17 cellular contexts compared by ENCODE assay signal in the genomic region with DNA sequence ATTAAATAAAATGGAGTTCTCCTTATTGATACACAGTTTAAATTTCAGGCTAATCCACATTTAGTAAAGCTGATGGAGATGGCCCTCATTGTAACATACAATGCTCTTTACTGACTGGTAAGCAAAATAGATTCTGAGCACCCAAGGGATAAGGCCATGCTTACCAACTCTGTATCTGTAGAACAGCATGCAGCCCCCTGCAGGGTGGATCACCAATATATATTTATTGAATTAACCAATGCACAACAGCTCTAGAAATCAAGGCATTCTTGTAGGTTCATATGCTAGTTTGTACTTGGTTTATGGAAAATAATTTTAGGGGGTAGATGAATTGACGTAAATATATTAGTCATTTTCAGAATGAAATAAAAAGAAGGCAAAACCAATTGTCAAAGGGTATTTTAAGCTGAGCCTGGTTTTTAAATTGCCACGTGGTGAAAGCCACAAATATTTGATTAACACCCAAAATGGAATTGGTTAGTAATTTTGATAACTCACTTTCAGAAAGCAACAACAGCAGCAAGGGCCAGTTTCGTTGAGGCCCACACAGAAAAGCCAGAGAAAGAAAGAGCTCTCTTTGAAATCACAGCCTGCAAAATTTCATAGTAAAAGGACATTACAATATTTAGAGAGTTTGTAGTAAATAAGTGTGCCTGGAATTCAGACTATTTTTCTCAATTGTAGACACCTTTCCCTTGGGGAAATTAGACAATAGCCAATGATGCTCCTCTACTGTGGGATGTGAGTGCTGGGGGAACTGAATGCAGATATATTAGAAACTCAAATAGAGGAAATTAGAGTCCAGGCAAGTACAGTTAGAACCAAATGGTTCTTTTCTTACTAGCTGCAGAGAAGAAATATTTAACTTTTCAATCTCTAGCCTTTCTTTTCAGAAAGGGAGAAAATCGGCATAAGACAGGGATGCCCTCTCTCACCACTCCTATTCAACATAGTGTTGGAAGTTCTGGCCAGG.
DNase-seq lines count a peak whose midpoint lies in the region; ATAC-seq and TF ChIP-seq lines count a peak whose summit lies in the region.
"Had no signal": no experiment of that assay in that cellular context is flagged by ENCODE, and none has a peak within 500 bp of the region (broad histone marks: within the 10 kb centered on the region; RNA-seq: fewer than 3 reads in every experiment).

No MANE protein-coding gene starts in this region.

- no peak for TF ChIP-seq POLR2A in sigmoid colon (IDR thresholded peaks at IDR 0.05)

- no peaks in the 10 kb centered on the region for H3K4me1 ChIP-seq in A673 (ENCODE audit: insufficient read depth, low read length, poor library complexity, severe bottlenecking)
- H3K4me1 ChIP-seq in sigmoid colon: no peaks in the 10 kb centered on the region
- H3K4me1 ChIP-seq: gastrocnemius medialis, testis had no signal

- no peak for DNase-seq in NK-92 (lab: John Stamatoyannopoulos, UW; ENCODE audit: unreplicated experiment)
- DNase-seq in A673 (ENCODE audit: low spot score): no peak
- no peak for DNase-seq in activated CD8-positive, alpha-beta memory T cell treated with anti-CD3 and anti-CD28 coated beads, Interleukin-2, amount 10 ng/mL, durations not matched to agents 7 days and 5 days
- DNase-seq in sigmoid colon: no peak
- DNase-seq: activated CD4-positive, alpha-beta memory T cell treated with anti-CD3 and anti-CD28 coated beads, Interleukin-2, amount 10 ng/mL, durations not matched to agents 7 days and 5 days; activated naive CD4-positive, alpha-beta T cell treated with anti-CD3 and anti-CD28 coated beads for 36 hours; brain microvascular endothelial cell; COR-L47; gastrocnemius medialis; mesendoderm; NCI-H1092; NCI-H510A; testis had no signal

- no peaks in the 10 kb centered on the region for H3K9me3 Mint-ChIP-seq in activated CD8-positive, alpha-beta memory T cell treated with anti-CD3 and anti-CD28 coated beads, Interleukin-2, amount 10 ng/mL, durations not matched to agents 7 days and 5 days (ENCODE audit: low read depth)
- H3K9me3 Mint-ChIP-seq: activated CD4-positive, alpha-beta memory T cell treated with anti-CD3 and anti-CD28 coated beads, Interleukin-2, amount 10 ng/mL, durations not matched to agents 7 days and 5 days; activated naive CD4-positive, alpha-beta T cell treated with anti-CD3 and anti-CD28 coated beads for 36 hours had no signal

- no peaks in the 10 kb centered on the region for H3K4me1 Mint-ChIP-seq in activated CD8-positive, alpha-beta memory T cell treated with anti-CD3 and anti-CD28 coated beads, Interleukin-2, amount 10 ng/mL, durations not matched to agents 7 days and 5 days
- H3K4me1 Mint-ChIP-seq: activated CD4-positive, alpha-beta memory T cell treated with anti-CD3 and anti-CD28 coated beads, Interleukin-2, amount 10 ng/mL, durations not matched to agents 7 days and 5 days had no signal

- TF ChIP-seq EP300 in sigmoid colon (IDR thresholded peaks at IDR 0.05): no peak

- TF ChIP-seq CTCF in A673 (conservative IDR thresholded peaks at IDR 0.05; ENCODE audit: low read depth, low read length) (no peak), sigmoid colon (IDR thresholded peaks at IDR 0.05) (no peak)

- intact Hi-C loops in A673 (cut with micrococcal nuclease; ENCODE audit: unreplicated experiment): loop anchor here (5.0 kb wide), 1 partner anchor 51 kb away; no protein-coding TSS in a partner anchor
- intact Hi-C loops in sigmoid colon (cut with DNase I): no loop called here

- H3K9me3 ChIP-seq in A673 (ENCODE audit: low read depth, low read length, poor library complexity, severe bottlenecking): no peaks in the 10 kb centered on the region
- no peaks in the 10 kb centered on the region for H3K9me3 ChIP-seq in sigmoid colon
- H3K9me3 ChIP-seq: gastrocnemius medialis, testis had no signal

- BruUV-seq in A673 (replicated peaks; lab: Mats Ljungman, UMichigan): no TSS peak

- ATAC-seq in GM19324 (IDR thresholded peaks at IDR 0.05; ENCODE audit: low FRiP score, unreplicated experiment): peak; percentile 39
- ATAC-seq in HG02610 (IDR thresholded peaks at IDR 0.05; ENCODE audit: unreplicated experiment): peak; percentile 68
- peak; percentile 64 for ATAC-seq in HG03135 (IDR thresholded peaks at IDR 0.05; ENCODE audit: unreplicated experiment)
- no peak for ATAC-seq in activated CD8-positive, alpha-beta memory T cell treated with anti-CD3 and anti-CD28 coated beads, Interleukin-2, amount 10 ng/mL, durations not matched to agents 7 days and 5 days
- ATAC-seq: gastrocnemius medialis had no signal

- H3K36me3 ChIP-seq in A673 (ENCODE audit: insufficient read depth, low read length, poor library complexity, severe bottlenecking) (no peaks in the 10 kb centered on the region), sigmoid colon (no peaks in the 10 kb centered on the region)
- H3K36me3 ChIP-seq: brain microvascular endothelial cell, gastrocnemius medialis had no signal

- no peaks in the 10 kb centered on the region for H3K36me3 Mint-ChIP-seq in activated CD8-positive, alpha-beta memory T cell treated with anti-CD3 and anti-CD28 coated beads, Interleukin-2, amount 10 ng/mL, durations not matched to agents 7 days and 5 days

- H3K4me3 Mint-ChIP-seq in activated CD8-positive, alpha-beta memory T cell treated with anti-CD3 and anti-CD28 coated beads, Interleukin-2, amount 10 ng/mL, durations not matched to agents 7 days and 5 days: no peak overlapping the region
- H3K4me3 Mint-ChIP-seq: activated CD4-positive, alpha-beta memory T cell treated with anti-CD3 and anti-CD28 coated beads, Interleukin-2, amount 10 ng/mL, durations not matched to agents 7 days and 5 days; activated naive CD4-positive, alpha-beta T cell treated with anti-CD3 and anti-CD28 coated beads for 36 hours had no signal

- 80 to 86% methylated on average over 4 of the region's 4 CpGs for WGBS in sigmoid colon, 2 donors

- POLR2A ChIA-PET in A673 (lab: Charles Lee; ENCODE audit: low non-redundant PET): no interaction called here

- H3K27me3 Mint-ChIP-seq in activated CD8-positive, alpha-beta memory T cell treated with anti-CD3 and anti-CD28 coated beads, Interleukin-2, amount 10 ng/mL, durations not matched to agents 7 days and 5 days: no peaks in the 10 kb centered on the region
- H3K27me3 Mint-ChIP-seq: activated CD4-positive, alpha-beta memory T cell treated with anti-CD3 and anti-CD28 coated beads, Interleukin-2, amount 10 ng/mL, durations not matched to agents 7 days and 5 days had no signal

- no peak overlapping the region for H3K27ac Mint-ChIP-seq in activated CD8-positive, alpha-beta memory T cell treated with anti-CD3 and anti-CD28 coated beads, Interleukin-2, amount 10 ng/mL, durations not matched to agents 7 days and 5 days
- H3K27ac Mint-ChIP-seq: activated CD4-positive, alpha-beta memory T cell treated with anti-CD3 and anti-CD28 coated beads, Interleukin-2, amount 10 ng/mL, durations not matched to agents 7 days and 5 days; activated naive CD4-positive, alpha-beta T cell treated with anti-CD3 and anti-CD28 coated beads for 36 hours had no signal

- no peak overlapping the region for H3K27ac ChIP-seq in A673 (ENCODE audit: low read depth, low read length, poor library complexity, severe bottlenecking)
- no peak overlapping the region for H3K27ac ChIP-seq in sigmoid colon
- H3K27ac ChIP-seq: brain microvascular endothelial cell, gastrocnemius medialis, RWPE1, testis had no signal

- CTCF ChIA-PET in A673 (lab: Charles Lee): no interaction called here
- CTCF ChIA-PET in activated CD8-positive, alpha-beta memory T cell treated with anti-CD3 and anti-CD28 coated beads, Interleukin-2, amount 10 ng/mL, durations not matched to agents 7 days and 5 days (lab: Charles Lee): no interaction called here

- H3K4me3 ChIP-seq in A673 (ENCODE audit: low read depth, low read length, poor library complexity, severe bottlenecking): no peak overlapping the region
- no peak overlapping the region for H3K4me3 ChIP-seq in sigmoid colon
- H3K4me3 ChIP-seq: gastrocnemius medialis, testis had no signal

- H3K27me3 ChIP-seq in A673 (replicated peaks; ENCODE audit: insufficient read depth, low read depth, low read length, poor library complexity) (no peaks in the 10 kb centered on the region), sigmoid colon (no peaks in the 10 kb centered on the region)
- H3K27me3 ChIP-seq: brain microvascular endothelial cell, gastrocnemius medialis, testis had no signal
